In genomic region chr1:156225677-156226014, GRCh38 we compare ENCODE assay signal across 9 cellular contexts. TPM values are rescaled to one million over a fixed set of nuclear protein-coding genes. Genes with fewer than 3 reads are reported as not detected.
DNase-seq lines count a peak whose midpoint lies in the region; ATAC-seq and TF ChIP-seq lines count a peak whose summit lies in the region.
"Had no signal": no experiment of that assay in that cellular context is flagged by ENCODE, and none has a peak within 500 bp of the region (broad histone marks: within the 10 kb centered on the region; RNA-seq: fewer than 3 reads in every experiment).

No MANE protein-coding gene starts in this region.

- no peak overlapping the region for H3K4me3 ChIP-seq in CD4-positive, CD25-positive, alpha-beta regulatory T cell (ENCODE audit: low read depth, low read length)
- H3K4me3 ChIP-seq in RWPE2 (ENCODE audit: severe bottlenecking) = no peak overlapping the region
- no peak overlapping the region for H3K4me3 ChIP-seq in effector memory CD4-positive, alpha-beta T cell (ENCODE audit: insufficient read depth, low read depth, low read length, poor library complexity, severe bottlenecking)
- no peak overlapping the region for H3K4me3 ChIP-seq in testis

- no peak for TF ChIP-seq POLR2A in testis (IDR thresholded peaks at IDR 0.05)

- H3K9me3 Mint-ChIP-seq in CD4-positive, CD25-positive, alpha-beta regulatory T cell = no peaks in the 10 kb centered on the region

- peaks cover 48% of the 10 kb centered on the region for H3K36me3 Mint-ChIP-seq in CD4-positive, CD25-positive, alpha-beta regulatory T cell

- ATAC-seq in CD4-positive, CD25-positive, alpha-beta regulatory T cell (ENCODE audit: low read depth in 2 of 2) = no peak
- peak; percentile 16 for ATAC-seq in GM19372 (IDR thresholded peaks at IDR 0.05; ENCODE audit: low read depth, unreplicated experiment)
- no peak for ATAC-seq in RWPE2 (ENCODE audit: low read depth)

- H3K27ac ChIP-seq in CD4-positive, CD25-positive, alpha-beta regulatory T cell (ENCODE audit: insufficient read depth, low read length, poor library complexity, severe bottlenecking) = peak overlapping the region; percentile 43
- H3K27ac ChIP-seq in RWPE2 (ENCODE audit: poor library complexity, severe bottlenecking) (no peak overlapping the region), layer of hippocampus (ENCODE audit: low read depth, low read length) (peak overlapping the region; percentile 49), testis (no peak overlapping the region)
- H3K27ac ChIP-seq in effector memory CD4-positive, alpha-beta T cell (ENCODE audit: insufficient read depth, low read length, poor library complexity, severe bottlenecking) = no peak overlapping the region

- H3K27ac Mint-ChIP-seq in CD4-positive, CD25-positive, alpha-beta regulatory T cell = peak overlapping the region; percentile 45 to 94 (median 72)

- H3K27me3 Mint-ChIP-seq in CD4-positive, CD25-positive, alpha-beta regulatory T cell = no peaks in the 10 kb centered on the region

- 19 to 28% methylated on average over 2 of the region's 2 CpGs for WGBS in testis, 2 donors

- H3K27me3 ChIP-seq in CD4-positive, CD25-positive, alpha-beta regulatory T cell (ENCODE audit: control insufficient read depth, insufficient read depth, low read length) = no peaks in the 10 kb centered on the region
- no peaks in the 10 kb centered on the region for H3K27me3 ChIP-seq in RWPE2 (ENCODE audit: insufficient read depth, poor library complexity, severe bottlenecking)
- no peaks in the 10 kb centered on the region for H3K27me3 ChIP-seq in layer of hippocampus (ENCODE audit: control insufficient read depth, insufficient read depth, low read length)
- H3K27me3 ChIP-seq in effector memory CD4-positive, alpha-beta T cell (replicated peaks; ENCODE audit: control insufficient read depth, insufficient read depth, low read length, poor library complexity, severe bottlenecking) = no peaks in the 10 kb centered on the region
- H3K27me3 ChIP-seq in testis = no peaks in the 10 kb centered on the region

- peak overlapping the region in 1 of 4 donors; percentile 5 for H3K4me3 Mint-ChIP-seq in CD4-positive, CD25-positive, alpha-beta regulatory T cell

- DNase-seq in CD4-positive, CD25-positive, alpha-beta regulatory T cell = no peak
- no peak for DNase-seq in RWPE2 (ENCODE audit: low spot score)
- DNase-seq in effector memory CD4-positive, alpha-beta T cell = no peak
- DNase-seq in DMS 273 treated with DMSO at 0.1 percent for 48 hours (lab: John Stamatoyannopoulos, UW) = no peak
- no peak for DNase-seq in testis
- DNase-seq in NCI-H1417 (lab: John Stamatoyannopoulos, UW) = no peak

- no peaks in the 10 kb centered on the region for H3K9me3 ChIP-seq in CD4-positive, CD25-positive, alpha-beta regulatory T cell (ENCODE audit: control insufficient read depth in 2 of 2, low read length in 2 of 2)
- no peaks in the 10 kb centered on the region for H3K9me3 ChIP-seq in RWPE2 (ENCODE audit: severe bottlenecking)
- no peaks in the 10 kb centered on the region for H3K9me3 ChIP-seq in effector memory CD4-positive, alpha-beta T cell (ENCODE audit: control insufficient read depth, low read length)
- no peaks in the 10 kb centered on the region for H3K9me3 ChIP-seq in testis

- TF ChIP-seq CTCF in RWPE2 (IDR thresholded peaks at IDR 0.05; ENCODE audit: poor library complexity, severe bottlenecking) = peak; percentile 75
- no peak for TF ChIP-seq CTCF in testis (IDR thresholded peaks at IDR 0.05)

- H3K4me1 Mint-ChIP-seq in CD4-positive, CD25-positive, alpha-beta regulatory T cell = peaks cover 30 to 38% (median 31%) of the 10 kb centered on the region in 4 donors

- peaks cover 47% of the 10 kb centered on the region for H3K36me3 ChIP-seq in CD4-positive, CD25-positive, alpha-beta regulatory T cell (ENCODE audit: control insufficient read depth, insufficient read depth, low read length)
- H3K36me3 ChIP-seq in RWPE2 (ENCODE audit: low read depth) = peaks cover 48% of the 10 kb centered on the region
- peaks cover 43% of the 10 kb centered on the region for H3K36me3 ChIP-seq in effector memory CD4-positive, alpha-beta T cell (ENCODE audit: control insufficient read depth, insufficient read depth, low read length)
- H3K36me3 ChIP-seq in testis (ENCODE audit: low read depth, missing control alignments) = no peaks in the 10 kb centered on the region

- intact Hi-C loops in testis (cut with DNase I; ENCODE audit: low total_unique reads) = loop anchor here (2.0 kb wide), 1 partner anchor 81 kb away; no protein-coding TSS in a partner anchor

- H3K4me1 ChIP-seq in CD4-positive, CD25-positive, alpha-beta regulatory T cell (ENCODE audit: control insufficient read depth, insufficient read depth, low read length, poor library complexity, severe bottlenecking) = peaks cover 11% of the 10 kb centered on the region
- H3K4me1 ChIP-seq in RWPE2 (ENCODE audit: insufficient read depth, poor library complexity, severe bottlenecking) = no peaks in the 10 kb centered on the region
- peaks cover 5% of the 10 kb centered on the region for H3K4me1 ChIP-seq in effector memory CD4-positive, alpha-beta T cell (ENCODE audit: control insufficient read depth, insufficient read depth, low read length, poor library complexity, severe bottlenecking)
- H3K4me1 ChIP-seq in testis = no peaks in the 10 kb centered on the region

RNA-seq across cellular contexts. Expression of gene PMF1, which starts 12.8 kb away (rescaled TPM):
- 69.3 TPM for total RNA-seq in CD4-positive, CD25-positive, alpha-beta regulatory T cell
- 10 to 100 TPM; 70.6 to 89.9 (median 88.7) TPM for polyA plus RNA-seq in CD4-positive, CD25-positive, alpha-beta regulatory T cell
- 10 to 100 TPM; 38.1 to 47.0 TPM for total RNA-seq in testis
- 32.3 TPM for polyA plus RNA-seq in testis (ENCODE audit: insufficient read depth, low read depth, low replicate concordance)

RNA-seq across cellular contexts. Expression of gene BGLAP, which starts 16.3 kb away (rescaled TPM):
- total RNA-seq in CD4-positive, CD25-positive, alpha-beta regulatory T cell = 1.1 TPM
- not detected for polyA plus RNA-seq in CD4-positive, CD25-positive, alpha-beta regulatory T cell
- 1 to 10 TPM; 1.1 to 1.5 TPM for total RNA-seq in testis
- polyA plus RNA-seq in testis (ENCODE audit: insufficient read depth, low read depth, low replicate concordance) = not detected
- total RNA-seq: mammary epithelial cell had no signal

RNA-seq across cellular contexts. Expression of gene PAQR6, which starts 22.2 kb away (rescaled TPM):
- 3.7 TPM for total RNA-seq in CD4-positive, CD25-positive, alpha-beta regulatory T cell
- polyA plus RNA-seq in CD4-positive, CD25-positive, alpha-beta regulatory T cell = 1 to 10 TPM in 1 of 4 donors, under 1 TPM in 3; 0.13 to 2.0 (median 0.57) TPM
- 10 to 100 TPM in 1 of 2 donors, 1 to 10 TPM in 1; 8.0 to 10.5 TPM for total RNA-seq in testis
- 3.6 TPM for polyA plus RNA-seq in testis (ENCODE audit: insufficient read depth, low read depth, low replicate concordance)

RNA-seq across cellular contexts. Expression of gene SLC25A44, which starts 31.7 kb away (rescaled TPM):
- 21.3 TPM for total RNA-seq in CD4-positive, CD25-positive, alpha-beta regulatory T cell
- 10 to 100 TPM in 3 of 4 donors, 1 to 10 TPM in 1; 8.2 to 17.5 (median 12.7) TPM for polyA plus RNA-seq in CD4-positive, CD25-positive, alpha-beta regulatory T cell
- total RNA-seq in testis = 10 to 100 TPM; 32.8 to 34.2 TPM
- 32.4 TPM for polyA plus RNA-seq in testis (ENCODE audit: insufficient read depth, low read depth, low replicate concordance)

RNA-seq across cellular contexts. Expression of gene SMG5, which starts 57.0 kb away (rescaled TPM):
- total RNA-seq in CD4-positive, CD25-positive, alpha-beta regulatory T cell = 64.0 TPM
- 10 to 100 TPM; 12.0 to 14.4 (median 14.1) TPM for polyA plus RNA-seq in CD4-positive, CD25-positive, alpha-beta regulatory T cell
- total RNA-seq in testis = 100 to 1,000 TPM in 1 of 2 donors, 10 to 100 TPM in 1; 82.5 to 100 TPM
- polyA plus RNA-seq in testis (ENCODE audit: insufficient read depth, low read depth, low replicate concordance) = 74.5 TPM

Comparison
In these comparisons a context has a peak if more than half of its experiments do, and no peak if none do; other contexts are left out.
1. H3K27ac ChIP-seq: peak in CD4-positive, CD25-positive, alpha-beta regulatory T cell (single experiment) and layer of hippocampus (single experiment); none in RWPE2 (single experiment), effector memory CD4-positive, alpha-beta T cell (single experiment) and testis (0 of 2).